ENCODE assay signal across 9 cellular contexts in the genomic region with DNA sequence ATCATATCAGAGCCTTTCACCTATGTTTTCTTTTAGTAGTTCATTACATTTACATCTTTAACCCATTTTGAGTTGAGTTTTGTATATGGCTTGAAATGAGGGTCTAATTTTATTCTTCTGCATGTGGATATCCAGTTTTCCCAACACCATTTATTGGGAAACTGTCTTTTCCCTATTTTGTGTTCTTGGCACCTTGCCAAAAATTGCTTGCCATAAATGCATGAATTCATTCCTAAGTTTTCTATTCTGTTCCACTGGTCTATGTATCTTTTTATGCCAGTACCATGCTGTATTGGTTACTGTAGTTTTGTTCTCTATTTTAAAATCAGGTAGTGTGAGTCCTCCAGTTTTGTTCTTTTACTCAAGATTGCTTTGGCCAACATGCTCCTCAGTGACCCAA.
"Had no signal": no experiment of that assay in that cellular context is flagged by ENCODE, and none has a peak within 500 bp of the region (broad histone marks: within the 10 kb centered on the region; RNA-seq: fewer than 3 reads in every experiment).

No MANE protein-coding gene starts in this region.

- H3K9ac ChIP-seq: GM23248 had no signal

- H3K4me1 ChIP-seq: HAP-1 had no signal

- H3K4me3 ChIP-seq: GM23248, HAP-1 had no signal

- H3K4me3 Mint-ChIP-seq: HFFc6 had no signal

- H3K27ac Mint-ChIP-seq: HFFc6 had no signal

- H3K27ac ChIP-seq: GM23248, HL-60 had no signal

- H2AFZ ChIP-seq: GM23248 had no signal

- H3K9me3 ChIP-seq: HAP-1 had no signal

- ATAC-seq: HCT116 had no signal

- H3K36me3 ChIP-seq: HAP-1 had no signal

- DNase-seq: GM23248, GOT3, H7, HFFc6, IMR-90, KG1 had no signal
